8 cellular contexts compared by ENCODE assay signal in the genomic region with DNA sequence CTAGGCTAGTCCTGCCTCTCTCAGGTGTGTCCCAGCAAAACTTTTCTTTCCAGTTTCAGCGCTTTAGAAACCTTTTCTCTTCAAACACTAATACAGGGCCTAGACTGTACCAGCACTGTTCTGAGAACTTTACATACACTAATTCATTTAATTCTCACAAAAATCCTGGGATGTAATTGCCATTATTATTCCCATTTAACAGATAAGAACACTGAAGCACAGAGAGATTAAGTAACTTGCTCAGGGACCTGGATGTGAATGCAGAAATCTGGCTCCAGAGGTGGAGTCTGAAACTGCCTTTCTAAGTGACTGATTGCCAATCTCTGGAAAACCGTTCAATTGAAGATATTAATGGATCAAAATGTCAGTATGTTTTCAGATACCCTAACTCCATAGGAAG. TPM values are rescaled to one million over a fixed set of nuclear protein-coding genes. Genes with fewer than 3 reads are reported as not detected.
DNase-seq lines count a peak whose midpoint lies in the region; ATAC-seq, FAIRE-seq and TF ChIP-seq lines count a peak whose summit lies in the region.

No MANE protein-coding gene starts in this region.

- H3K79me2 ChIP-seq in GM12878 (ENCODE audit: control insufficient read depth, insufficient read depth, low read length) = peaks cover 41% of the 10 kb centered on the region

- H3K27me3 ChIP-seq in HUES6 (ENCODE audit: control insufficient read depth, insufficient read depth, low read length) (no peaks in the 10 kb centered on the region), GM12878 (replicated peaks in 1 of 2; ENCODE audit: control insufficient read depth in 2 of 2, insufficient read depth in 2 of 2, low read length in 1 of 2) (no peaks in the 10 kb centered on the region)

- H3K27me3 Mint-ChIP-seq in naive B cell = no peaks in the 10 kb centered on the region

- in situ Hi-C loops in GM12878 (cut with MboI) = loop anchor here (5.0 kb wide), 1 partner anchor 59 kb away; a partner anchor contains a TSS

- TF ChIP-seq EP300 in GM12878 (IDR thresholded peaks at IDR 0.05; ENCODE audit: borderline replicate concordance in 1 of 2, control insufficient read depth in 1 of 2, low read depth in 2 of 2, low read length in 2 of 2) = no peak

- H4K20me1 ChIP-seq in GM12878 (ENCODE audit: control insufficient read depth, insufficient read depth) = no peaks in the 10 kb centered on the region

- CTCF ChIA-PET in AG04449 (lab: Yijun Ruan, JAX) (interaction anchor here (0.6 to 1.4 kb wide), 4 partner anchors 8 to 103 kb away, joined by 3 to 4 read pairs (median 3); no protein-coding TSS in a partner anchor), GM12878 (lab: Yijun Ruan, JAX) (interaction anchor here (0.6 to 4.6 kb wide), 16 partner anchors 9 to 224 kb away, joined by 3 to 32 read pairs (median 4); no protein-coding TSS in a partner anchor)

- H2AFZ ChIP-seq in GM12878 (ENCODE audit: control insufficient read depth, low read depth, low read length) = peak overlapping the region; percentile 47

- H3K27ac ChIP-seq in HUES6 (ENCODE audit: low read depth, low read length) (no peak overlapping the region), GM12878 (ENCODE audit: control insufficient read depth, insufficient read depth) (no peak overlapping the region)

- no TSS peak for BruUV-seq in GM12878 (replicated peaks; lab: Mats Ljungman, UMichigan)

- RAD21 ChIA-PET in GM12878 (lab: Charles Lee; ENCODE audit: unreplicated experiment) = interaction anchor here (0.8 to 5.6 kb wide), 12 partner anchors 12 to 228 kb away, joined by 3 to 73 read pairs (median 6); a partner anchor contains a TSS

- TF ChIP-seq POLR2A in GM12878 (IDR thresholded peaks at IDR 0.05; ENCODE audit: low read depth, low read length) = no peak

- WGBS in GM12878 (ENCODE audit: insufficient coverage, insufficient replicate concordance, low lambda C conversion rate, missing lambda C conversion rate) = 50% methylated on average over 2 of the region's 2 CpGs

- H3K36me3 ChIP-seq in HUES6 (ENCODE audit: control insufficient read depth, insufficient read depth, low read length) (no peaks in the 10 kb centered on the region), GM12878 (ENCODE audit: control insufficient read depth in 2 of 2, insufficient read depth in 2 of 2, low read length in 1 of 2) (no peaks in the 10 kb centered on the region)

- H3K4me3 Mint-ChIP-seq in naive B cell = peak overlapping the region; percentile 84 to 95 (median 89)

- no peaks in the 10 kb centered on the region for H3K9me3 Mint-ChIP-seq in naive B cell

- intact Hi-C loops in GM12878 (cut with micrococcal nuclease; ENCODE audit: unreplicated experiment) (loop anchor here (5.0 to 10.0 kb wide), 2 partner anchors 224 to 432 kb away; no protein-coding TSS in a partner anchor), left colon (cut with DNase I, micrococcal nuclease) (loop anchor here in 1 of 2 donors (10.0 kb wide), 1 partner anchor 112 kb away; no protein-coding TSS in a partner anchor)

- H3K4me1 Mint-ChIP-seq in naive B cell = peaks cover 7 to 24% (median 20%) of the 10 kb centered on the region in 3 donors

- POLR2A ChIA-PET in AG04449 (lab: Yijun Ruan, JAX) = no interaction called here
- POLR2A ChIA-PET in GM12878 (lab: Charles Lee) = interaction anchor here (0.6 to 2.0 kb wide), 7 partner anchors 10 to 57 kb away, joined by 3 to 6 read pairs (median 3); no protein-coding TSS in a partner anchor

- ATAC-seq in GM12878 (no peak), naive B cell (ENCODE audit: low read depth in 2 of 2) (no peak), left colon (no peak), GM18498 (IDR thresholded peaks at IDR 0.05; ENCODE audit: unreplicated experiment) (no peak), GM21825 (IDR thresholded peaks at IDR 0.05; ENCODE audit: unreplicated experiment) (no peak)

- no peak for FAIRE-seq in GM12878 (lab: Jason Lieb, UNC)

- peak overlapping the region; percentile 83 for H3K4me3 ChIP-seq in AG04449 (ENCODE audit: low read depth, low read length)
- 0 out of 2 replicates have a peak overlapping the region, but pooled peaks have one; percentile 90 for H3K4me3 ChIP-seq in HUES6 (ENCODE audit: low read depth, low read length)
- H3K4me3 ChIP-seq in GM12878 = peak overlapping the region; percentile 86; the same call in 1 of the 2 replicates

- TF ChIP-seq CTCF in AG04449 (IDR thresholded peaks at IDR 0.05; ENCODE audit: insufficient read depth, low read length, missing control alignments) (no peak), GM12878 (IDR thresholded peaks at IDR 0.05 in 2 of 3, conservative IDR thresholded peaks at IDR 0.05 in 1 of 3; ENCODE audit: control insufficient read depth in 2 of 3, extremely low read depth in 1 of 3, insufficient read depth in 1 of 3, low read depth in 3 of 3, low read length in 3 of 3) (no peak)

- peak overlapping the region in 3 of 6 donors; percentile 30 to 89 (median 38) for H3K27ac Mint-ChIP-seq in naive B cell

- no peaks in the 10 kb centered on the region for H3K36me3 Mint-ChIP-seq in naive B cell

- H3K9ac ChIP-seq in HUES6 (ENCODE audit: low read length) (no peak overlapping the region), GM12878 (ENCODE audit: control insufficient read depth, insufficient read depth, low read length) (no peak overlapping the region)

- H3K4me1 ChIP-seq in HUES6 (ENCODE audit: control insufficient read depth, insufficient read depth, low read length) (peaks cover 11% of the 10 kb centered on the region), GM12878 (ENCODE audit: control insufficient read depth, insufficient read depth, low read length) (no peaks in the 10 kb centered on the region; the same call in 1 of the 2 replicates)

- H3K9me3 ChIP-seq in HUES6 (ENCODE audit: control insufficient read depth, insufficient read depth, low read depth, low read length) = no peaks in the 10 kb centered on the region
- no peaks in the 10 kb centered on the region for H3K9me3 ChIP-seq in GM12878 (replicated peaks; ENCODE audit: control insufficient read depth, insufficient read depth, low read length)

- H3K4me2 ChIP-seq in GM12878 (ENCODE audit: control insufficient read depth, insufficient read depth) = peak overlapping the region; percentile 52; the same call in 1 of the 2 replicates

- DNase-seq in AG04449 (ENCODE audit: low read depth, low spot score) = no peak
- no peak for DNase-seq in GM12878 (ENCODE audit: low read depth, low spot score)
- no peak for DNase-seq in naive B cell
- no peak for DNase-seq in LoVo (ENCODE audit: low spot score)
- DNase-seq in left colon = no peak

- TF ChIP-seq RAD21 in GM12878 (IDR thresholded peaks at IDR 0.05; ENCODE audit: insufficient read depth, low read depth, low read length) = no peak

- SMC1A ChIA-PET in GM12878 (lab: Charles Lee; ENCODE audit: uncharacterized antibody, unreplicated experiment) = interaction anchor here (0.6 to 9.4 kb wide), 14 partner anchors 16 to 97 kb away, joined by 3 to 129 read pairs (median 3); no protein-coding TSS in a partner anchor

TF ChIP-seq in GM12878, 131 proteins besides CTCF, POLR2A, EP300 and RAD21 (continues in another document):
- TF ChIP-seq NR2F1 (conservative IDR thresholded peaks at IDR 0.05) = no peak
- TF ChIP-seq RELA (IDR thresholded peaks at IDR 0.05; ENCODE audit: borderline replicate concordance, partially characterized antibody) = no peak
- no peak for TF ChIP-seq NR2C2 (IDR thresholded peaks at IDR 0.05; ENCODE audit: borderline replicate concordance, control insufficient read depth, insufficient read length, low read depth)
- TF ChIP-seq ASH2L (IDR thresholded peaks at IDR 0.05; ENCODE audit: borderline replicate concordance, low read depth) = no peak
- TF ChIP-seq NFXL1 (IDR thresholded peaks at IDR 0.05; ENCODE audit: borderline replicate concordance) = no peak

RNA-seq across cellular contexts. Expression of a gene that starts 0.8 kb away (rescaled TPM):
- 49.7 and 55.2 TPM in 2 replicates for total RNA-seq in GM12878 (2013; cell fraction: nucleolus; rRNA removed)
- total RNA-seq in GM12878 (2014; rRNA removed) = 99.9 and 105 TPM in 2 replicates
- 55.3 and 57.0 TPM in 2 replicates for total RNA-seq in GM12878 (2014; rRNA removed; fragmentation: Illumina TruSeq; extraction: Trizol)
- 70.9 and 74.0 TPM in 2 replicates for total RNA-seq in GM12878 (2021)
- polyA plus RNA-seq in GM12878 (2011; ENCODE audit: low read depth) = 35.8 TPM
- 79.0 and 95.4 TPM in 2 replicates for polyA plus RNA-seq in GM12878 (2011; rRNA removed)
- 117 and 130 TPM in 2 replicates for polyA plus RNA-seq in GM12878 (2011; cell fraction: cytosol; rRNA removed)
- polyA plus RNA-seq in GM12878 (2011; cell fraction: nucleus; rRNA removed) = 66.9 and 67.2 TPM in 2 replicates
- 34.8 and 36.4 TPM in 2 replicates for polyA plus RNA-seq in GM12878 (2012)
- 59.0 and 70.7 TPM in 2 replicates for polyA plus RNA-seq in GM12878 (2014; fragmentation: Illumina TruSeq; extraction: Trizol)
- polyA plus RNA-seq in GM12878 (2014; fragmentation: Nextera tagmentation; extraction: Ambion mirVana) = 10 to 100 TPM; 67.0 to 74.3 TPM
- 96.3 and 97.0 TPM in 2 replicates for polyA plus RNA-seq in GM12878 (2014; rRNA removed)
- 100 to 1,000 TPM in 1 of 2 experiments, 10 to 100 TPM in 1; 97.6 to 106 TPM for polyA plus RNA-seq in GM12878 (2016; fragmentation: Nextera tagmentation; extraction: Ambion mirVana)
- 129 and 137 TPM in 2 replicates for polyA minus RNA-seq in GM12878 (2011; rRNA and poly(A)+ RNA removed)
- polyA minus RNA-seq in GM12878 (2011; cell fraction: cytosol; rRNA and poly(A)+ RNA removed) = 42.0 and 46.0 TPM in 2 replicates
- polyA minus RNA-seq in GM12878 (2011; cell fraction: nucleus; rRNA and poly(A)+ RNA removed) = 27.6 and 52.4 TPM in 2 replicates
- polyA plus RNA-seq in naive B cell (ENCODE audit: low read depth in 6 of 6) = 10 to 100 TPM in 1 of 6 donors, 1 to 10 TPM in 5; 4.9 to 10.7 (median 7.7) TPM
- 10 to 100 TPM; 55.0 to 57.8 TPM for total RNA-seq in left colon

RNA-seq across cellular contexts. Expression of a gene that starts 57.9 kb away (rescaled TPM):
- 32.3 and 40.1 TPM in 2 replicates for total RNA-seq in GM12878 (2013; cell fraction: nucleolus; rRNA removed)
- total RNA-seq in GM12878 (2014; rRNA removed) (56.1 and 77.1 TPM in 2 replicates), GM12878 (2014; rRNA removed; fragmentation: Illumina TruSeq; extraction: Trizol) (72.6 and 76.3 TPM in 2 replicates), GM12878 (2021) (63.6 and 70.0 TPM in 2 replicates), left colon (100 to 1,000 TPM; 165 to 216 TPM)
- 41.1 TPM for polyA plus RNA-seq in GM12878 (2011; ENCODE audit: low read depth)
- polyA plus RNA-seq in GM12878 (2011; rRNA removed) (166 and 184 TPM in 2 replicates), GM12878 (2014; fragmentation: Illumina TruSeq; extraction: Trizol) (97.5 and 125 TPM in 2 replicates), GM12878 (2014; fragmentation: Nextera tagmentation; extraction: Ambion mirVana) (100 to 1,000 TPM; 184 to 253 TPM), GM12878 (2014; rRNA removed) (43.9 and 50.3 TPM in 2 replicates), GM12878 (2016; fragmentation: Nextera tagmentation; extraction: Ambion mirVana) (100 to 1,000 TPM; 155 to 156 TPM), naive B cell (ENCODE audit: low read depth in 6 of 6) (100 to 1,000 TPM in 1 of 6 donors, 10 to 100 TPM in 5; 69.5 to 102 (median 85.8) TPM)
- polyA plus RNA-seq in GM12878 (2011; cell fraction: cytosol; rRNA removed) = 66.8 and 102 TPM in 2 replicates
- polyA plus RNA-seq in GM12878 (2011; cell fraction: nucleus; rRNA removed) = 30.7 and 39.8 TPM in 2 replicates
- polyA plus RNA-seq in GM12878 (2012) = 56.9 and 61.5 TPM in 2 replicates
- 61.0 and 95.8 TPM in 2 replicates for polyA minus RNA-seq in GM12878 (2011; rRNA and poly(A)+ RNA removed)
- polyA minus RNA-seq in GM12878 (2011; cell fraction: cytosol; rRNA and poly(A)+ RNA removed) = 25.5 and 26.7 TPM in 2 replicates
- 20.3 and 32.4 TPM in 2 replicates for polyA minus RNA-seq in GM12878 (2011; cell fraction: nucleus; rRNA and poly(A)+ RNA removed)
